ENCODE assay signal across 28 cellular contexts in the genomic region with DNA sequence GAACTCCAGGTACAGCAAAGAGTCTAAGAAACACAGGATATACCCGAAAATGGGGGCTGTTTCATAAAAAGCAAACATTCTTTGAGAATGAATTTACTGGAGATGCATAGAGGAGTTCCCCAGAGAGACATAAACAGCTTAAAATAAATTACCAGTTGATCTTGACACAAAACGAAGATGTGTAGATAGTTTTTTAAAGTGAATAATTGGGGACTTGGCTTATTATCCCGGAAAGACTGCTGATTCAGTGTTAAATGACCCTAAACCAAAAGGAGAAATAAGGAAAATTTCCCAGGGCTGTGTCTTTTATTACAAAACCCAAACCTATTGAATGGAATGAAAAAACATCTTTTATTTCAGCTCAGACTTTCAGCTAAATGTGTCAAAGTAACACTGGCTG.
"Had no signal": no experiment of that assay in that cellular context is flagged by ENCODE, and none has a peak within 500 bp of the region (broad histone marks: within the 10 kb centered on the region; RNA-seq: fewer than 3 reads in every experiment).

No MANE protein-coding gene starts in this region.

- H3K4me2 ChIP-seq: smooth muscle cell had no signal

- H3K36me3 ChIP-seq: esophagus squamous epithelium, heart left ventricle, right lobe of liver, stomach, suprapubic skin, tibial artery, upper lobe of right lung had no signal

- H3K4me1 ChIP-seq: esophagus squamous epithelium, heart left ventricle, right lobe of liver, stomach, suprapubic skin, tibial artery, upper lobe of right lung had no signal

- DNase-seq: activated CD4-positive, alpha-beta T cell treated with anti-CD3 and anti-CD28 coated beads for 36 hours; activated CD4-positive, alpha-beta T cell treated with anti-CD3 and anti-CD28 coated beads, Interleukin-2, amount 50 U/mL, for 4 hours; activated CD4-positive, CD25-positive, alpha-beta regulatory T cell; activated gamma-delta T cell; activated naive CD4-positive, alpha-beta T cell treated with anti-CD3 and anti-CD28 coated beads, Interleukin-2, amount 10 ng/mL, durations not matched to agents 7 days and 5 days; activated naive CD8-positive, alpha-beta T cell treated with anti-CD3 and anti-CD28 coated beads, Interleukin-2, amount 10 ng/mL, durations not matched to agents 7 days and 5 days; activated T-cell treated with anti-CD3 and anti-CD28 coated beads, Interleukin-2, amount 50 U/mL, for 1 hour; amygdala; central memory CD4-positive, alpha-beta T cell; endodermal cell; esophagus squamous epithelium; heart left ventricle; hypothalamus; immature natural killer cell; kidney; left colon; mesendoderm; mucosa of descending colon; right lobe of liver; stimulated activated CD4-positive, alpha-beta T cell treated with anti-CD3 and anti-CD28 coated beads, Interleukin-1b, Interleukin-23, amount 100 ng/mL, for 48 hours; stimulated activated CD4-positive, alpha-beta T cell treated with anti-CD3 and anti-CD28 coated beads, Interleukin-4, amount 100 ng/mL, for 4 hours; stimulated activated naive B cell treated with anti-CD40 and anti-IgM and Interleukin-4, amounts not matched to agents 10 μg/mL and 1 μg/mL and 100 μg/mL, for 72 hours; stomach; tibial artery; upper lobe of right lung had no signal

- H3K27ac ChIP-seq: esophagus squamous epithelium, heart left ventricle, right lobe of liver, stomach, suprapubic skin, tibial artery, upper lobe of right lung had no signal

- H3K27me3 ChIP-seq: esophagus squamous epithelium, right lobe of liver, stomach, suprapubic skin, tibial artery, upper lobe of right lung had no signal

- H3K9me3 ChIP-seq: esophagus squamous epithelium, heart left ventricle, mucosa of descending colon, right lobe of liver, suprapubic skin, tibial artery, upper lobe of right lung had no signal

- H3K4me3 ChIP-seq: esophagus squamous epithelium, heart left ventricle, mucosa of descending colon, right lobe of liver, smooth muscle cell, stomach, suprapubic skin, tibial artery, upper lobe of right lung had no signal

- ATAC-seq: activated CD4-positive, alpha-beta T cell treated with anti-CD3 and anti-CD28 coated beads for 36 hours; heart left ventricle; left colon; mucosa of descending colon; natural killer cell treated with Interleukin-12 subunit alpha and Interleukin-12 subunit beta and Interleukin-15 and Interleukin-18, amount 100 ng/mL, for 72 hours; right lobe of liver; stimulated activated naive B cell treated with anti-CD40 and anti-IgM and Interleukin-4, amounts not matched to agents 10 μg/mL and 1 μg/mL and 100 μg/mL, for 72 hours; upper lobe of right lung had no signal
